8 cellular contexts compared by ENCODE assay signal in the genomic region with DNA sequence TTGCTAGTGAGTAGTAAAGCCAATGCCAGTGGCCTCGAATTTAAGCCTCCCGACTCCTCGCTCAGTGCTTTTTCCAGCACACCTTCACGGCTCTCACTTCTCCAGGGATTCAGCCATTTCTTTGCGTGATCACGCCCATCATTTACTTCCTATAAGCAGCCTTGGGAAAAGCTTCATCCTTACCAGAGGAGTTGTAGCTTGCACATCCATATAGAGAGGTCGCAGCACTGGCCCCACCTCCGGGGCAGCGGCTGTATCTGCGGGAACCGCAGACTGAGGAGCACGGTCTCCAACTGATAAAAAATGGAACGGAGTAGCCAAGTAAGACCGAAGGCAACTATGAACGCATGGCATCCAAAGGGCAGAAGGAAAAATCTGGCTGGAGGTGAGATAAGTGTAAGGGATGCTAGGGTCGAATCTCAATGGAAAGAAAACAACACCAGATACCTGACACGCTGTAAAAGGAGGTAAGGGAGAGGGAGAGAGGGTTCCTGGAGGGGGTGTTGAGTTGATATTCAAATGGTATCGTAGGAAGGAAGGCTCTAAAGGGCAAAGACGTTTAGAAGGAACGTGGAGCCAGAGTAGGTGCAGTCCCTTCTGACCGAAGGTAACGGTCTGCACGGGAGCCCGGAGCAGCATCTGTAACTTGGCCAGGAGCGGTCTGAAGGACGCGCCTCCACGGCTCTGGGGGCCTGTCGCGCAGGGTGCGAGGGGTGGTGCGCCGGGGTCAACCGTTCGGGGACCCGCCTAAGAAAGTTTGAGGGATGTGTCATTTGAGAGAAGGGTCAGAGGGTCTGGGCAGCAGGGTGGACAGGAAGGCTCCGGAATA. TPM values are rescaled to one million over a fixed set of nuclear protein-coding genes. Genes with fewer than 3 reads are reported as not detected.
DNase-seq lines count a peak whose midpoint lies in the region; ATAC-seq, FAIRE-seq and TF ChIP-seq lines count a peak whose summit lies in the region.

No MANE protein-coding gene starts in this region.

- no peak overlapping the region for H4K91ac ChIP-seq in H1 (replicated peaks; ENCODE audit: insufficient read length, low read length)

- H4K5ac ChIP-seq in H1 (ENCODE audit: insufficient read length, low read depth, low read length) = no peak overlapping the region

- no peaks in the 10 kb centered on the region for H3K79me1 ChIP-seq in H1 (ENCODE audit: low read depth, low read length)

- H2BK20ac ChIP-seq in H1 (ENCODE audit: low read length) = no peak overlapping the region

- H3K27ac ChIP-seq in SK-N-MC = 0 out of 2 replicates have a peak overlapping the region, but pooled peaks have one; percentile 3
- no peak overlapping the region for H3K27ac ChIP-seq in H1 (ENCODE audit: low read depth, low read length)
- H3K27ac ChIP-seq in mucosa of rectum (ENCODE audit: low read depth in 2 of 2, low read length in 2 of 2) = peak overlapping the region; percentile 89 to 94

- H3K4me3 ChIP-seq in SK-N-MC (peak overlapping the region; percentile 97), H1 (ENCODE audit: extremely low read depth in 1 of 4, insufficient read depth in 2 of 4, low read depth in 3 of 4, low read length in 4 of 4) (peak overlapping the region; percentile 66 to 99 (median 88)), mucosa of rectum (ENCODE audit: low read length in 2 of 2) (peak overlapping the region; percentile 94 to 99)

- peaks cover 0 to 2% (median under 1%) of the 10 kb centered on the region in 4 experiments; a peak in 3 of 7 replicates for H3K4me1 ChIP-seq in H1 (replicated peaks in 1 of 4; ENCODE audit: control insufficient read depth in 3 of 4, insufficient read depth in 4 of 4, low read length in 3 of 4)
- H3K4me1 ChIP-seq in mucosa of rectum (ENCODE audit: control insufficient read depth in 2 of 2, insufficient read depth in 2 of 2, low read length in 2 of 2) = peaks cover 18 to 20% of the 10 kb centered on the region in 2 donors

- H3K79me2 ChIP-seq in H1 (ENCODE audit: control insufficient read depth in 1 of 2, insufficient read depth in 2 of 2, low read length in 2 of 2) = peaks cover 0 to 8% of the 10 kb centered on the region in 2 experiments; a peak in 2 of 4 replicates

- no peak overlapping the region for H3K23ac ChIP-seq in H1 (ENCODE audit: insufficient read length)

- peak; percentile 31 for ATAC-seq in HG02938 (IDR thresholded peaks at IDR 0.05; ENCODE audit: unreplicated experiment)

- H3K9ac ChIP-seq in SK-N-MC (ENCODE audit: insufficient read length) (peak overlapping the region; percentile 96), H1 (replicated peaks in 1 of 4; ENCODE audit: extremely low read depth in 1 of 4, low read depth in 3 of 4, low read length in 3 of 4) (peak overlapping the region; percentile 56 to 91 (median 74)), mucosa of rectum (ENCODE audit: low read depth in 1 of 2, low read length in 2 of 2) (peak overlapping the region; percentile 93 to 98)

- H3K36me3 ChIP-seq in SK-N-MC (ENCODE audit: insufficient read depth, low read length) (peaks cover 26% of the 10 kb centered on the region), H1 (ENCODE audit: control insufficient read depth in 2 of 4, insufficient read depth in 4 of 4, low read length in 3 of 4) (peaks cover 2 to 23% (median 5%) of the 10 kb centered on the region in 4 experiments; a peak in 5 of 8 replicates), mucosa of rectum (ENCODE audit: control insufficient read depth in 2 of 2, insufficient read depth in 2 of 2, low read length in 2 of 2) (peaks cover 19 to 29% of the 10 kb centered on the region in 2 donors)

- no peak overlapping the region for H3K56ac ChIP-seq in H1 (replicated peaks; ENCODE audit: insufficient read length, low read depth, low read length)

- TF ChIP-seq POLR2A in H1 (IDR thresholded peaks at IDR 0.05; ENCODE audit: control extremely low read depth in 1 of 2, low read depth in 2 of 2, low read length in 2 of 2) = no peak

- no peak for TF ChIP-seq RAD21 in H1 (IDR thresholded peaks at IDR 0.05 in 1 of 2, conservative IDR thresholded peaks at IDR 0.05 in 1 of 2; ENCODE audit: low read depth in 2 of 2, low read length in 2 of 2)

- H3K23me2 ChIP-seq in H1 (ENCODE audit: low read depth, low read length) = peaks cover 13% of the 10 kb centered on the region

- peak overlapping the region; percentile 75 to 91 for H3K4me2 ChIP-seq in H1 (ENCODE audit: insufficient read depth in 1 of 2, low read depth in 2 of 2, low read length in 2 of 2)

- H2AK5ac ChIP-seq in H1 (ENCODE audit: low read depth, low read length) = no peak overlapping the region

- peak overlapping the region; percentile 94 for H2AFZ ChIP-seq in H1 (ENCODE audit: low read length)

- H2BK5ac ChIP-seq in H1 (ENCODE audit: low read depth, low read length) = no peak overlapping the region; the same call in 1 of the 2 replicates

- H3K4ac ChIP-seq in H1 (replicated peaks; ENCODE audit: insufficient read length, low read depth, low read length) = no peak overlapping the region

- no peak overlapping the region for H2BK15ac ChIP-seq in H1 (ENCODE audit: low read length)

- no peak overlapping the region; the same call in 1 of the 2 replicates for H4K8ac ChIP-seq in H1 (ENCODE audit: extremely low read depth, insufficient read depth, low read length)

- 16% methylated on average over 37 of the region's 37 CpGs; no CpG with 5 or more reads in 1 of the 2 experiments for WGBS in H1 (ENCODE audit: extremely low coverage in 1 of 2, insufficient coverage in 1 of 2, insufficient read length in 1 of 2, insufficient replicate concordance in 2 of 2, low coverage in 1 of 2, low lambda C conversion rate in 2 of 2, missing lambda C conversion rate in 1 of 2), 2 experiments

- DNase-seq in NCI-H748 (lab: John Stamatoyannopoulos, UW; ENCODE audit: unreplicated experiment) (peak; percentile 31), NCI-H748 treated with DMSO at 0.1 percent for 48 hours (lab: John Stamatoyannopoulos, UW) (no peak), SK-N-MC (ENCODE audit: low read depth, low spot score) (no peak), H1 (ENCODE audit: low read depth in 1 of 2, low spot score in 2 of 2) (peak in 1 of 2 experiments; percentile 50), hippocampal formation (lab: John Stamatoyannopoulos, UW) (no peak), GM20000 (ENCODE audit: low spot score) (no peak)

- H4K20me1 ChIP-seq in H1 (replicated peaks in 1 of 2; ENCODE audit: control insufficient read depth in 1 of 2, insufficient read depth in 2 of 2, low read length in 2 of 2) = peaks cover 0 to 6% of the 10 kb centered on the region in 2 experiments

- TF ChIP-seq EP300 in H1 (IDR thresholded peaks at IDR 0.05; ENCODE audit: borderline replicate concordance in 1 of 2, low read depth in 2 of 2, low read length in 2 of 2) = no peak

- H2BK120ac ChIP-seq in H1 (replicated peaks; ENCODE audit: low read depth, low read length) = no peak overlapping the region

- no peak overlapping the region for H2BK12ac ChIP-seq in H1 (ENCODE audit: low read depth, low read length)

- H3K14ac ChIP-seq in H1 (ENCODE audit: insufficient read length) = no peak overlapping the region

- H3K18ac ChIP-seq in H1 (ENCODE audit: extremely low read depth, low read length) = no peak overlapping the region

- no peak for FAIRE-seq in H1 (lab: Jason Lieb, UNC)

- H3K9me3 ChIP-seq in SK-N-MC (ENCODE audit: low read depth, low read length) (no peaks in the 10 kb centered on the region), H1 (ENCODE audit: insufficient read depth in 2 of 2, low read depth in 1 of 2, low read length in 1 of 2) (no peaks in the 10 kb centered on the region), mucosa of rectum (ENCODE audit: control insufficient read depth in 2 of 2, low read length in 2 of 2) (no peaks in the 10 kb centered on the region)

- CTCF ChIA-PET in H1 (lab: Charles Lee; ENCODE audit: partially characterized antibody) = no interaction called here

- POLR2A ChIA-PET in H1 (lab: Charles Lee; ENCODE audit: partially characterized antibody) = interaction anchor here (0.8 to 40.1 kb wide), 7 partner anchors 17 to 81 kb away, joined by 3 to 2341 read pairs (median 3); a partner anchor contains a TSS

- TF ChIP-seq CTCF in H1 (IDR thresholded peaks at IDR 0.05; ENCODE audit: control extremely low read depth in 1 of 3, insufficient read depth in 1 of 3, low read depth in 1 of 3, low read length in 3 of 3) (no peak), GM20000 (IDR thresholded peaks at IDR 0.05; ENCODE audit: extremely low read depth, missing control alignments) (no peak)

- no peaks in the 10 kb centered on the region for H3K27me3 ChIP-seq in H1 (replicated peaks in 1 of 4; ENCODE audit: control insufficient read depth in 3 of 4, extremely low read depth in 1 of 4, insufficient read depth in 3 of 4, low read length in 3 of 4)
- H3K27me3 ChIP-seq in mucosa of rectum (ENCODE audit: control insufficient read depth in 2 of 2, insufficient read depth in 2 of 2, low read length in 2 of 2) = no peaks in the 10 kb centered on the region

RNA-seq across cellular contexts. Expression of a gene that starts 0.6 kb away (rescaled TPM):
- 25.1 and 26.1 TPM in 2 replicates for total RNA-seq in H1 (2021; fragmentation: NEBNext Ultra II Directional; extraction: Animal tissue kit (Norgen Biotek cat#: 25700))
- 35.4 and 38.8 TPM in 2 replicates for polyA plus RNA-seq in H1 (2011; rRNA removed)
- polyA plus RNA-seq in H1 (2011; cell fraction: cytosol; rRNA removed) = 34.4 TPM
- polyA plus RNA-seq in H1 (2011; cell fraction: nucleus; rRNA removed) = 37.7 TPM
- 21.4 to 26.7 TPM (median 23.6 TPM) in 4 replicates for polyA plus RNA-seq in H1 (2012, experiment 1 of 2)
- polyA plus RNA-seq in H1 (2012, experiment 2 of 2) = 20.6 TPM
- 13.6 TPM for polyA plus RNA-seq in H1 (2013, experiment 1 of 2)
- 12.2 TPM for polyA plus RNA-seq in H1 (2013, experiment 2 of 2)
- polyA minus RNA-seq in H1 (2011; rRNA and poly(A)+ RNA removed) = 27.2 and 28.3 TPM in 2 replicates
- polyA minus RNA-seq in H1 (2011; cell fraction: cytosol; rRNA and poly(A)+ RNA removed) = 11.1 TPM
- polyA minus RNA-seq in H1 (2011; cell fraction: nucleus; rRNA and poly(A)+ RNA removed) = 10.5 TPM

RNA-seq across cellular contexts. Expression of a gene that starts 0.7 kb away (rescaled TPM):
- total RNA-seq in H1 (2021; fragmentation: NEBNext Ultra II Directional; extraction: Animal tissue kit (Norgen Biotek cat#: 25700)) = 164 and 173 TPM in 2 replicates
- 702 and 1,070 TPM in 2 replicates for polyA plus RNA-seq in H1 (2011; rRNA removed)
- 631 TPM for polyA plus RNA-seq in H1 (2011; cell fraction: cytosol; rRNA removed)
- polyA plus RNA-seq in H1 (2011; cell fraction: nucleus; rRNA removed) = 401 TPM
- 114 to 387 TPM (median 323 TPM) in 4 replicates for polyA plus RNA-seq in H1 (2012, experiment 1 of 2)
- 427 TPM for polyA plus RNA-seq in H1 (2012, experiment 2 of 2)
- 546 TPM for polyA plus RNA-seq in H1 (2013, experiment 1 of 2)
- polyA plus RNA-seq in H1 (2013, experiment 2 of 2) = 515 TPM
- 15.1 and 25.8 TPM in 2 replicates for polyA minus RNA-seq in H1 (2011; rRNA and poly(A)+ RNA removed)
- polyA minus RNA-seq in H1 (2011; cell fraction: cytosol; rRNA and poly(A)+ RNA removed) = 45.5 TPM
- polyA minus RNA-seq in H1 (2011; cell fraction: nucleus; rRNA and poly(A)+ RNA removed) = 46.2 TPM

RNA-seq across cellular contexts. Expression of a gene that starts 33.8 kb away (rescaled TPM):
- total RNA-seq in H1 (2021; fragmentation: NEBNext Ultra II Directional; extraction: Animal tissue kit (Norgen Biotek cat#: 25700)) = 294 and 299 TPM in 2 replicates
- polyA plus RNA-seq in H1 (2011; rRNA removed) = 346 and 534 TPM in 2 replicates
- 309 TPM for polyA plus RNA-seq in H1 (2011; cell fraction: cytosol; rRNA removed)
- polyA plus RNA-seq in H1 (2011; cell fraction: nucleus; rRNA removed) = 546 TPM
- polyA plus RNA-seq in H1 (2012, experiment 1 of 2) = 262 to 326 TPM (median 314 TPM) in 4 replicates
- 381 TPM for polyA plus RNA-seq in H1 (2012, experiment 2 of 2)
- polyA plus RNA-seq in H1 (2013, experiment 1 of 2) = 128 TPM
- 117 TPM for polyA plus RNA-seq in H1 (2013, experiment 2 of 2)
- 209 and 248 TPM in 2 replicates for polyA minus RNA-seq in H1 (2011; rRNA and poly(A)+ RNA removed)
- polyA minus RNA-seq in H1 (2011; cell fraction: cytosol; rRNA and poly(A)+ RNA removed) = 214 TPM
- polyA minus RNA-seq in H1 (2011; cell fraction: nucleus; rRNA and poly(A)+ RNA removed) = 172 TPM

RNA-seq across cellular contexts. Expression of a gene that starts 33.8 kb away (rescaled TPM):
- total RNA-seq in H1 (2021; fragmentation: NEBNext Ultra II Directional; extraction: Animal tissue kit (Norgen Biotek cat#: 25700)) = 175 and 187 TPM in 2 replicates
- 207 and 214 TPM in 2 replicates for polyA plus RNA-seq in H1 (2011; rRNA removed)
- 169 TPM for polyA plus RNA-seq in H1 (2011; cell fraction: cytosol; rRNA removed)
- 164 TPM for polyA plus RNA-seq in H1 (2011; cell fraction: nucleus; rRNA removed)
- 83.5 to 114 TPM (median 91.9 TPM) in 4 replicates for polyA plus RNA-seq in H1 (2012, experiment 1 of 2)
- 15.4 TPM for polyA plus RNA-seq in H1 (2012, experiment 2 of 2)
- polyA plus RNA-seq in H1 (2013, experiment 1 of 2) = 138 TPM
- polyA plus RNA-seq in H1 (2013, experiment 2 of 2) = 137 TPM
- polyA minus RNA-seq in H1 (2011; rRNA and poly(A)+ RNA removed) = 328 and 406 TPM in 2 replicates
- 85.5 TPM for polyA minus RNA-seq in H1 (2011; cell fraction: cytosol; rRNA and poly(A)+ RNA removed)
- 157 TPM for polyA minus RNA-seq in H1 (2011; cell fraction: nucleus; rRNA and poly(A)+ RNA removed)

RNA-seq across cellular contexts. Expression of a gene that starts 43.5 kb away (rescaled TPM):
- 219 and 220 TPM in 2 replicates for total RNA-seq in H1 (2021; fragmentation: NEBNext Ultra II Directional; extraction: Animal tissue kit (Norgen Biotek cat#: 25700))
- 55.2 and 78.0 TPM in 2 replicates for polyA plus RNA-seq in H1 (2011; rRNA removed)
- polyA plus RNA-seq in H1 (2011; cell fraction: cytosol; rRNA removed) = 91.4 TPM
- 192 TPM for polyA plus RNA-seq in H1 (2011; cell fraction: nucleus; rRNA removed)
- polyA plus RNA-seq in H1 (2012, experiment 1 of 2) = 147 to 209 TPM (median 187 TPM) in 4 replicates
- polyA plus RNA-seq in H1 (2012, experiment 2 of 2) = 17.2 TPM
- 189 TPM for polyA plus RNA-seq in H1 (2013, experiment 1 of 2)
- 163 TPM for polyA plus RNA-seq in H1 (2013, experiment 2 of 2)
- polyA minus RNA-seq in H1 (2011; rRNA and poly(A)+ RNA removed) = 106 and 152 TPM in 2 replicates
- 74.5 TPM for polyA minus RNA-seq in H1 (2011; cell fraction: cytosol; rRNA and poly(A)+ RNA removed)
- 261 TPM for polyA minus RNA-seq in H1 (2011; cell fraction: nucleus; rRNA and poly(A)+ RNA removed)
